In genomic region chr10:132419631-132420468, GRCh38 we compare ENCODE assay signal across 10 cellular contexts. TPM values are rescaled to one million over a fixed set of nuclear protein-coding genes. Genes with fewer than 3 reads are reported as not detected.
DNase-seq lines count a peak whose midpoint lies in the region; ATAC-seq, FAIRE-seq and TF ChIP-seq lines count a peak whose summit lies in the region.
"Had no signal": no experiment of that assay in that cellular context is flagged by ENCODE, and none has a peak within 500 bp of the region (broad histone marks: within the 10 kb centered on the region; RNA-seq: fewer than 3 reads in every experiment).

No MANE protein-coding gene starts in this region.

- no peaks in the 10 kb centered on the region; the same call in 2 of the 3 replicates for H3K36me3 Mint-ChIP-seq in GM23338 (ENCODE audit: low read depth)
- peaks cover 9% of the 10 kb centered on the region for H3K36me3 Mint-ChIP-seq in stimulated activated memory B cell treated with anti-CD40 and anti-IgM and Interleukin-4, amounts not matched to agents 10 μg/mL and 1 μg/mL and 100 μg/mL, for 72 hours
- H3K36me3 Mint-ChIP-seq in CD8-positive, alpha-beta memory T cell: peaks cover 0 to 9% (median 0%) of the 10 kb centered on the region in 3 donors

- H3K9ac ChIP-seq in kidney (ENCODE audit: low read length in 2 of 2): no peak overlapping the region

- H3K4me1 Mint-ChIP-seq in GM23338: peaks cover 37% of the 10 kb centered on the region
- H3K4me1 Mint-ChIP-seq in stimulated activated memory B cell treated with anti-CD40 and anti-IgM and Interleukin-4, amounts not matched to agents 10 μg/mL and 1 μg/mL and 100 μg/mL, for 72 hours: peaks cover 64% of the 10 kb centered on the region
- H3K4me1 Mint-ChIP-seq in CD8-positive, alpha-beta memory T cell: peaks cover 5 to 52% (median 14%) of the 10 kb centered on the region in 3 donors

- H3K9me2 ChIP-seq in GM23338 (ENCODE audit: insufficient read depth): no peaks in the 10 kb centered on the region

- H4K20me1 ChIP-seq in GM23338 (replicated peaks; ENCODE audit: insufficient read depth): no peaks in the 10 kb centered on the region

- no peak for FAIRE-seq in kidney (lab: Jason Lieb, UNC)

- H3K9me3 Mint-ChIP-seq in GM23338: no peaks in the 10 kb centered on the region; the same call in 2 of the 3 replicates
- no peaks in the 10 kb centered on the region for H3K9me3 Mint-ChIP-seq in stimulated activated memory B cell treated with anti-CD40 and anti-IgM and Interleukin-4, amounts not matched to agents 10 μg/mL and 1 μg/mL and 100 μg/mL, for 72 hours
- H3K9me3 Mint-ChIP-seq in CD8-positive, alpha-beta memory T cell: no peaks in the 10 kb centered on the region
- H3K9me3 Mint-ChIP-seq: activated T-helper 17 cell treated with anti-CD3 and anti-CD28 coated beads, Interleukin-2, amount 50 U/mL, for 72 hours had no signal

- CTCF ChIA-PET in CD8-positive, alpha-beta memory T cell (lab: Charles Lee): interaction anchor here (1.8 to 2.0 kb wide), 2 partner anchors 10 to 27 kb away, joined by 4 to 7 read pairs; no protein-coding TSS in a partner anchor

- DNase-seq in GM23338 (ENCODE audit: low spot score) (no peak), Peyer's patch (no peak), kidney (peak; percentile 79), DMS79 treated with DMSO at 0.1 percent for 48 hours (lab: John Stamatoyannopoulos, UW) (no peak), retina (no peak), kidney glomerular epithelial cell (lab: John Stamatoyannopoulos, UW) (no peak)
- no peak for DNase-seq in CD8-positive, alpha-beta memory T cell
- DNase-seq: T-helper 1 cell had no signal

- TF ChIP-seq CTCF in GM23338 (conservative IDR thresholded peaks at IDR 0.05; ENCODE audit: low read depth in 2 of 2) (no peak), Peyer's patch (IDR thresholded peaks at IDR 0.05) (no peak), kidney (IDR thresholded peaks at IDR 0.05; ENCODE audit: borderline replicate concordance, extremely low read depth, insufficient read depth) (no peak)

- H3K4me3 ChIP-seq in GM23338 (no peak overlapping the region), Peyer's patch (no peak overlapping the region), kidney (ENCODE audit: low read length in 2 of 2) (no peak overlapping the region)
- H3K4me3 ChIP-seq in CD8-positive, alpha-beta memory T cell (ENCODE audit: low read length): no peak overlapping the region

- H3F3A ChIP-seq in GM23338 (replicated peaks; ENCODE audit: low read depth): 0 out of 2 replicates have a peak, but pooled peaks cover 12% of the 10 kb centered on the region

- H3K9me3 ChIP-seq in Peyer's patch (no peaks in the 10 kb centered on the region), kidney (ENCODE audit: control insufficient read depth in 1 of 2, low read length in 2 of 2) (no peaks in the 10 kb centered on the region)
- H3K9me3 ChIP-seq in CD8-positive, alpha-beta memory T cell (ENCODE audit: low read length): no peaks in the 10 kb centered on the region

- ATAC-seq in GM23338: peak; percentile 23
- ATAC-seq in stimulated activated memory B cell treated with anti-CD40 and anti-IgM and Interleukin-4, amounts not matched to agents 10 μg/mL and 1 μg/mL and 100 μg/mL, for 72 hours: no peak
- ATAC-seq: activated T-helper 17 cell treated with anti-CD3 and anti-CD28 coated beads, Interleukin-2, amount 50 U/mL, for 72 hours had no signal

- H3K4me1 ChIP-seq in GM23338 (ENCODE audit: insufficient read depth) (peaks cover 15% of the 10 kb centered on the region), Peyer's patch (peaks cover 27 to 66% (median 51%) of the 10 kb centered on the region in 4 donors), kidney (ENCODE audit: control insufficient read depth in 1 of 2, insufficient read depth in 1 of 2, low read depth in 1 of 2, low read length in 2 of 2) (peaks cover 14 to 52% of the 10 kb centered on the region in 2 donors)
- H3K4me1 ChIP-seq in CD8-positive, alpha-beta memory T cell (ENCODE audit: insufficient read depth, low read length): peaks cover 30% of the 10 kb centered on the region

- no peak for TF ChIP-seq POLR2A in Peyer's patch (IDR thresholded peaks at IDR 0.05)

- H3K27me3 ChIP-seq in GM23338 (ENCODE audit: insufficient read depth) (no peaks in the 10 kb centered on the region), Peyer's patch (no peaks in the 10 kb centered on the region)
- H3K27me3 ChIP-seq in CD8-positive, alpha-beta memory T cell (ENCODE audit: insufficient read depth, low read length, poor library complexity, severe bottlenecking): no peaks in the 10 kb centered on the region

- H3K27me3 Mint-ChIP-seq in GM23338 (ENCODE audit: insufficient read depth, low read depth, poor library complexity): peaks cover 8% of the 10 kb centered on the region
- H3K27me3 Mint-ChIP-seq in stimulated activated memory B cell treated with anti-CD40 and anti-IgM and Interleukin-4, amounts not matched to agents 10 μg/mL and 1 μg/mL and 100 μg/mL, for 72 hours: no peaks in the 10 kb centered on the region
- no peaks in the 10 kb centered on the region for H3K27me3 Mint-ChIP-seq in CD8-positive, alpha-beta memory T cell
- H3K27me3 Mint-ChIP-seq: activated T-helper 17 cell treated with anti-CD3 and anti-CD28 coated beads, Interleukin-2, amount 50 U/mL, for 72 hours had no signal

- no peaks in the 10 kb centered on the region for H3K36me3 ChIP-seq in GM23338 (ENCODE audit: insufficient read depth)
- H3K36me3 ChIP-seq in Peyer's patch: no peaks in the 10 kb centered on the region
- H3K36me3 ChIP-seq in kidney (ENCODE audit: control insufficient read depth in 1 of 2, insufficient read depth in 2 of 2, low read length in 2 of 2): peaks cover 0 to 2% of the 10 kb centered on the region in 2 donors
- no peaks in the 10 kb centered on the region for H3K36me3 ChIP-seq in CD8-positive, alpha-beta memory T cell (ENCODE audit: insufficient read depth, low read length)

- no peak overlapping the region for H2AFZ ChIP-seq in GM23338

- H3K4me2 ChIP-seq in GM23338: no peak overlapping the region

- POLR2A ChIA-PET in CD8-positive, alpha-beta memory T cell (lab: Charles Lee): no interaction called here

- H3K4me3 Mint-ChIP-seq in GM23338: no peak overlapping the region; the same call in 2 of the 3 replicates
- H3K4me3 Mint-ChIP-seq in stimulated activated memory B cell treated with anti-CD40 and anti-IgM and Interleukin-4, amounts not matched to agents 10 μg/mL and 1 μg/mL and 100 μg/mL, for 72 hours: no peak overlapping the region
- no peak overlapping the region for H3K4me3 Mint-ChIP-seq in CD8-positive, alpha-beta memory T cell
- H3K4me3 Mint-ChIP-seq: activated T-helper 17 cell treated with anti-CD3 and anti-CD28 coated beads, Interleukin-2, amount 50 U/mL, for 72 hours had no signal

- no peaks in the 10 kb centered on the region for H3K79me2 ChIP-seq in GM23338 (replicated peaks; ENCODE audit: insufficient read depth)

- intact Hi-C loops in kidney (cut with DNase I): no loop called here

- H3K27ac ChIP-seq in GM23338 (ENCODE audit: low read depth) (no peak overlapping the region), Peyer's patch (peak overlapping the region; percentile 84 to 93 (median 90)), kidney (ENCODE audit: low read depth in 2 of 2, low read length in 2 of 2) (peak overlapping the region; percentile 61 to 90)
- H3K27ac ChIP-seq in CD8-positive, alpha-beta memory T cell (ENCODE audit: low read depth, low read length): no peak overlapping the region

- H3K27ac Mint-ChIP-seq in GM23338: no peak overlapping the region; the same call in 1 of the 2 replicates
- H3K27ac Mint-ChIP-seq in stimulated activated memory B cell treated with anti-CD40 and anti-IgM and Interleukin-4, amounts not matched to agents 10 μg/mL and 1 μg/mL and 100 μg/mL, for 72 hours: peak overlapping the region; percentile 96
- peak overlapping the region in 3 of 8 donors; percentile 8 to 72 (median 36) for H3K27ac Mint-ChIP-seq in CD8-positive, alpha-beta memory T cell
- H3K27ac Mint-ChIP-seq: activated T-helper 17 cell treated with anti-CD3 and anti-CD28 coated beads, Interleukin-2, amount 50 U/mL, for 72 hours had no signal

TF ChIP-seq in GM23338, 12 proteins besides CTCF, POLR2A, EP300 and RAD21:
- TF ChIP-seq JUNB (IDR thresholded peaks at IDR 0.05; ENCODE audit: unreplicated experiment) (no peak), ZNF114 (CRISPR knock-in tag; IDR thresholded peaks at IDR 0.05) (no peak), POLR2AphosphoS5 (IDR thresholded peaks at IDR 0.05; ENCODE audit: low read depth) (no peak)

RNA-seq across cellular contexts. Expression of gene PWWP2B, which starts 22.9 kb away (rescaled TPM):
- 8.6 and 12.8 TPM in 2 replicates for total RNA-seq in GM23338 (2014; rRNA removed; shearing (Covaris generic))
- 2.2 and 2.3 TPM in 2 replicates for polyA plus RNA-seq in GM23338 (2016; fragmentation: Nextera tagmentation; extraction: Ambion mirVana)
- total RNA-seq in Peyer's patch: 10 to 100 TPM; 11.4 to 19.2 (median 15.1) TPM
- total RNA-seq in kidney: 24.3 TPM
- 12.9 TPM for polyA plus RNA-seq in kidney (ENCODE audit: insufficient read depth, low read depth, low replicate concordance)
- total RNA-seq in CD8-positive, alpha-beta memory T cell: 1 to 10 TPM; 3.1 to 3.7 TPM
- 4.4 TPM for polyA plus RNA-seq in CD8-positive, alpha-beta memory T cell

Comparison
In these comparisons a context has a peak if more than half of its experiments do, and no peak if none do; other contexts are left out.
1. H3K27ac ChIP-seq: peak in Peyer's patch (4 of 4) and kidney (2 of 2); none in GM23338 (single experiment) and CD8-positive, alpha-beta memory T cell (single experiment).